ENCODE assay signal across 9 cellular contexts in the genomic region with DNA sequence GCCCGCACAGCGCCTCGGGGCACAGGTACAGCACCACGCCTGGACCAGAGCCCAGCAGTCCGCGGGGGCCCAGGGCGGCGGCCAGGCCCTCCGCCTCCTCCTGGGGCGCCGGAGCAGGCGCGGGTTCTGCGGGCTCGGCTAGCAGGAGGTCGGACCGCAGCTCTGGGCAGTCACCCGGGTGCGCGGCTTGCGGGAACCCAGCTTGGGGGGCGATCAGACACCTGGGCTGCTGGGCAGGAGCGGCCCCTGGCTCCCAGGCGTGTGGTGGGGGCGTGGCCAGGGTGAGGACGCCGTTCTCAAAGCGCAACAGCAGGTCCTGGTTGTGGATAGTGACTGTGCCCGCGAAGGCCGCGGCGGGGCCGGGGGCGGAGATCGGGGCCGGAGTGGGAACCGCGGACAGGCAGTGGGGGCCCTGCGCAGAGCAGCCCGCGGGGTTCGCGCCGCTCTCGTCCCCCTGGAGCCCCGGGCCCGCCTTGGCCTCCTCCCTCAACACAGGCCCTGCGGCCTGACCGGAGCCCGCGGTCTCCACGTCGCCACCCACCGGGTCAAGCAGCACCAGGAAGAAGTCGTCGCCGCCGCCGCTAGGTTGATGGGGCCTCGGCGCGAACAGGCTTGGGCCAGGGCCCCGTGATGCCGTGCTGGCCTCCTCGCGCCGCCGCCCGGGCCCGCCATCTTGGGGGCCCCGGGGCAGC. TPM values are rescaled to one million over a fixed set of nuclear protein-coding genes. Genes with fewer than 3 reads are reported as not detected.
DNase-seq lines count a peak whose midpoint lies in the region; ATAC-seq, FAIRE-seq and TF ChIP-seq lines count a peak whose summit lies in the region.
"Not testable (repeated sequence)": the region's sequence is repeated elsewhere in the genome, so short reads cannot be mapped to it uniquely, and the experiment has no call there.
"Had no signal": no experiment of that assay in that cellular context is flagged by ENCODE, and none has a peak within 500 bp of the region (broad histone marks: within the 10 kb centered on the region; RNA-seq: fewer than 3 reads in every experiment).

No MANE protein-coding gene starts in this region.

- intact Hi-C loops in HCT116 (cut with micrococcal nuclease), result loop anchor here (5.0 kb wide), 1 partner anchor 317 kb away; a partner anchor contains a TSS
- intact Hi-C loops in upper lobe of right lung (cut with DNase I), result not testable (repeated sequence)

- peak; percentile 93 for FAIRE-seq in GM18507 (lab: Jason Lieb, UNC)

- not testable (repeated sequence) for TF ChIP-seq RAD21 in HCT116 (IDR thresholded peaks at IDR 0.05; ENCODE audit: low read depth)

- POLR2A ChIA-PET in HCT116 (lab: Charles Lee), result not testable (repeated sequence)

- CTCF ChIA-PET in HCT116 (lab: Charles Lee), result not testable (repeated sequence)

- not testable (repeated sequence) for H2AFZ ChIP-seq in HCT116 (ENCODE audit: low read depth, low read length, poor library complexity, severe bottlenecking); SU-DHL-6 (ENCODE audit: low read depth, low read length, severe bottlenecking)

- H3K9me3 ChIP-seq in HCT116 (ENCODE audit: control insufficient read depth in 1 of 2, insufficient read depth in 1 of 2, low read depth in 1 of 2, low read length in 2 of 2); SU-DHL-6 (ENCODE audit: insufficient read depth, low read length); upper lobe of right lung: not testable (repeated sequence)

- TF ChIP-seq CTCF in HCT116 (IDR thresholded peaks at IDR 0.05 in 2 of 3, conservative IDR thresholded peaks at IDR 0.05 in 1 of 3; ENCODE audit: borderline replicate concordance in 1 of 3, insufficient read depth in 1 of 3, low read depth in 2 of 3, low read length in 2 of 3); HL-60 (IDR thresholded peaks at IDR 0.05; ENCODE audit: insufficient read depth, low read length); SU-DHL-6 (IDR thresholded peaks at IDR 0.05; ENCODE audit: insufficient read depth, low read length, poor library complexity, severe bottlenecking); omental fat pad (IDR thresholded peaks at IDR 0.05); upper lobe of right lung (IDR thresholded peaks at IDR 0.05): not testable (repeated sequence)

- BruUV-seq in HCT116 (replicated peaks; lab: Mats Ljungman, UMichigan), result not testable (repeated sequence)

- not testable (repeated sequence) for H3K4me1 ChIP-seq in HCT116 (ENCODE audit: control insufficient read depth in 1 of 2, insufficient read depth in 2 of 2, low read length in 2 of 2)
- H3K4me1 ChIP-seq in upper lobe of right lung, result peaks cover 14% of the 10 kb centered on the region

- not testable (repeated sequence) for H3F3A ChIP-seq in SU-DHL-6 (ENCODE audit: insufficient read depth)

- peak overlapping the region; percentile 71 for H3K27ac ChIP-seq in HCT116 (ENCODE audit: low read depth, low read length)
- peak overlapping the region; percentile 62 for H3K27ac ChIP-seq in HL-60 (replicated peaks)
- not testable (repeated sequence) for H3K27ac ChIP-seq in SU-DHL-6 (ENCODE audit: low read depth, low read length)
- peak overlapping the region; percentile 76 for H3K27ac ChIP-seq in angular gyrus (ENCODE audit: low read depth, low read length)
- peak overlapping the region; percentile 88 for H3K27ac ChIP-seq in upper lobe of right lung

- TF ChIP-seq POLR2A in HCT116 (IDR thresholded peaks at IDR 0.05; ENCODE audit: borderline replicate concordance, extremely low read depth, insufficient read depth, insufficient read length), result not testable (repeated sequence)

- H3K79me2 ChIP-seq in HCT116 (ENCODE audit: insufficient read depth, low read length), result not testable (repeated sequence)
- peaks cover 13% of the 10 kb centered on the region; the same call in 1 of the 2 replicates for H3K79me2 ChIP-seq in SU-DHL-6 (ENCODE audit: insufficient read depth, low read length)

- H4K20me1 ChIP-seq in HCT116 (ENCODE audit: insufficient read depth); SU-DHL-6 (ENCODE audit: low read depth, low read length): not testable (repeated sequence)

- H3K4me2 ChIP-seq in HCT116 (ENCODE audit: low read length), result peak overlapping the region; percentile 67
- H3K4me2 ChIP-seq in SU-DHL-6 (ENCODE audit: low read depth, low read length, poor library complexity, severe bottlenecking), result not testable (repeated sequence)

- RAD21 ChIA-PET in HCT116 (lab: Charles Lee; ENCODE audit: low non-redundant PET in 1 of 2, low total read pairs in 2 of 2, uncharacterized antibody in 2 of 2, unreplicated experiment in 2 of 2), result not testable (repeated sequence)

- H3K9ac ChIP-seq in HCT116 (ENCODE audit: low read length), result peak overlapping the region; percentile 60
- peak overlapping the region; percentile 33; the same call in 1 of the 2 replicates for H3K9ac ChIP-seq in SU-DHL-6 (ENCODE audit: low read length)

- H3K27me3 ChIP-seq in HCT116 (ENCODE audit: insufficient read depth, low read length); HL-60 (ENCODE audit: insufficient read depth, poor library complexity, severe bottlenecking); SU-DHL-6 (ENCODE audit: low read length); upper lobe of right lung: not testable (repeated sequence)

- DNase-seq in GM18507 (ENCODE audit: extremely low spot score, insufficient read length, low read depth); HCT116 (ENCODE audit: low read depth, low spot score); omental fat pad (ENCODE audit: low spot score): not testable (repeated sequence)
- DNase-seq in HL-60 (ENCODE audit: low read depth in 1 of 2, low spot score in 1 of 2) (peak in 1 of 2 experiments; percentile 9), glomerular visceral epithelial cell (ENCODE audit: extremely low spot score) (peak; percentile 12), upper lobe of right lung (peak; percentile 74)

- ATAC-seq in HCT116 (peak; percentile 86), omental fat pad (ENCODE audit: low FRiP score) (peak; percentile 73), upper lobe of right lung (peak; percentile 96)

- H3K9me2 ChIP-seq in HCT116 (ENCODE audit: insufficient read depth); SU-DHL-6 (replicated peaks; ENCODE audit: insufficient read depth, low read length): not testable (repeated sequence)

- peak overlapping the region; percentile 39 to 53 for H3K4me3 ChIP-seq in HCT116 (replicated peaks in 1 of 2; ENCODE audit: low read depth in 1 of 2, low read length in 2 of 2)
- H3K4me3 ChIP-seq in HL-60 (replicated peaks; ENCODE audit: insufficient read depth, low read length); SU-DHL-6 (ENCODE audit: insufficient read depth, low read length, poor library complexity, severe bottlenecking): not testable (repeated sequence)
- peak overlapping the region; percentile 50 for H3K4me3 ChIP-seq in upper lobe of right lung

- not testable (repeated sequence) for H3K36me3 ChIP-seq in HCT116 (ENCODE audit: control insufficient read depth in 1 of 2, insufficient read depth in 2 of 2, low read length in 2 of 2); SU-DHL-6 (ENCODE audit: low read length); upper lobe of right lung

TF ChIP-seq in HCT116, 20 proteins besides CTCF, POLR2A, EP300 and RAD21:
- peak; percentile 87 for TF ChIP-seq ZFX (IDR thresholded peaks at IDR 0.05)

RNA-seq across cellular contexts. Expression of a gene that starts 0.5 kb away (rescaled TPM):
- total RNA-seq in HCT116 (2021; ENCODE audit: unreplicated experiment) (3.8 TPM), omental fat pad (10 to 100 TPM in 1 of 4 donors, 1 to 10 TPM in 3; 4.7 to 12.9 (median 5.1) TPM), upper lobe of right lung (5.5 TPM)
- 1.6 and 1.7 TPM in 2 replicates for polyA plus RNA-seq in HCT116 (2012)
- total RNA-seq: H1 had no signal
- polyA plus RNA-seq: H1 had no signal
